8 cellular contexts compared by ENCODE assay signal in genomic region chr5:42991477-42992034, GRCh38. TPM values are rescaled to one million over a fixed set of nuclear protein-coding genes. Genes with fewer than 3 reads are reported as not detected.
DNase-seq lines count a peak whose midpoint lies in the region; ATAC-seq and TF ChIP-seq lines count a peak whose summit lies in the region.

No MANE protein-coding gene starts in this region.

- H3K4me3 ChIP-seq in AG10803 (ENCODE audit: low read length) (peak overlapping the region; percentile 75), right lobe of liver (peak overlapping the region; percentile 26 to 43 (median 35)), upper lobe of right lung (peak overlapping the region; percentile 56)

- TF ChIP-seq CTCF in AG10803 (conservative IDR thresholded peaks at IDR 0.05; ENCODE audit: low read length) (no peak), right lobe of liver (IDR thresholded peaks at IDR 0.05) (no peak), upper lobe of right lung (IDR thresholded peaks at IDR 0.05) (no peak)

- peak overlapping the region; percentile 100 for H3K27ac Mint-ChIP-seq in activated T-helper 2 cell treated with anti-CD3 and anti-CD28 coated beads, Interferon-gamma antibody, Interleukin-2, Interleukin-4, amounts not matched to agents 10 μg/mL and 5 μg/mL and 100 μg/mL, durations not matched to agents 14 hours and 24 hours and 36 hours

- no peaks in the 10 kb centered on the region for H3K36me3 ChIP-seq in right lobe of liver
- H3K36me3 ChIP-seq in upper lobe of right lung = no peaks in the 10 kb centered on the region

- no peaks in the 10 kb centered on the region for H3K9me3 ChIP-seq in right lobe of liver
- no peaks in the 10 kb centered on the region for H3K9me3 ChIP-seq in upper lobe of right lung

- no peaks in the 10 kb centered on the region for H3K27me3 Mint-ChIP-seq in activated T-helper 2 cell treated with anti-CD3 and anti-CD28 coated beads, Interferon-gamma antibody, Interleukin-2, Interleukin-4, amounts not matched to agents 10 μg/mL and 5 μg/mL and 100 μg/mL, durations not matched to agents 14 hours and 24 hours and 36 hours (ENCODE audit: low read depth)

- peaks cover 44% of the 10 kb centered on the region for H3K4me1 Mint-ChIP-seq in activated T-helper 2 cell treated with anti-CD3 and anti-CD28 coated beads, Interferon-gamma antibody, Interleukin-2, Interleukin-4, amounts not matched to agents 10 μg/mL and 5 μg/mL and 100 μg/mL, durations not matched to agents 14 hours and 24 hours and 36 hours (ENCODE audit: low read depth)

- intact Hi-C loops in activated T-helper 2 cell treated with anti-CD3 and anti-CD28 coated beads, Interferon-gamma antibody, Interleukin-2, Interleukin-4, amounts not matched to agents 10 μg/mL and 5 μg/mL and 100 μg/mL, durations not matched to agents 14 hours and 24 hours and 36 hours (cut with micrococcal nuclease) = loop anchor here (1.0 to 5.0 kb wide), 4 partner anchors 116 to 493 kb away; partner anchors contain the start of genes NIM1K and ZNF131
- intact Hi-C loops in right lobe of liver (cut with DNase I) (loop anchor here in 1 of 2 donors (10.0 kb wide), 1 partner anchor 47 kb away; no protein-coding TSS in a partner anchor), upper lobe of right lung (cut with DNase I) (no loop called here)

- H3K27ac ChIP-seq in right lobe of liver (peak overlapping the region; percentile 82 to 94 (median 87)), upper lobe of right lung (peak overlapping the region; percentile 98)

- peaks cover 4% of the 10 kb centered on the region for H3K9me3 Mint-ChIP-seq in activated T-helper 2 cell treated with anti-CD3 and anti-CD28 coated beads, Interferon-gamma antibody, Interleukin-2, Interleukin-4, amounts not matched to agents 10 μg/mL and 5 μg/mL and 100 μg/mL, durations not matched to agents 14 hours and 24 hours and 36 hours

- DNase-seq in AG10803 (ENCODE audit: low read depth) (no peak), right lobe of liver (peak in 1 of 3 donors; percentile 46), upper lobe of right lung (no peak), DMS 273 treated with DMSO at 0.1 percent for 48 hours (lab: John Stamatoyannopoulos, UW) (no peak), NCI-H774 (lab: John Stamatoyannopoulos, UW) (no peak)
- DNase-seq in activated T-helper 2 cell treated with anti-CD3 and anti-CD28 coated beads, Interferon-gamma antibody, Interleukin-2, Interleukin-4, amounts not matched to agents 10 μg/mL and 5 μg/mL and 100 μg/mL, durations not matched to agents 14 hours and 24 hours and 36 hours (ENCODE audit: low spot score) = no peak

- H3K4me1 ChIP-seq in right lobe of liver = no peaks in the 10 kb centered on the region
- H3K4me1 ChIP-seq in upper lobe of right lung = peaks cover 7% of the 10 kb centered on the region

- peaks cover 19% of the 10 kb centered on the region for H3K36me3 Mint-ChIP-seq in activated T-helper 2 cell treated with anti-CD3 and anti-CD28 coated beads, Interferon-gamma antibody, Interleukin-2, Interleukin-4, amounts not matched to agents 10 μg/mL and 5 μg/mL and 100 μg/mL, durations not matched to agents 14 hours and 24 hours and 36 hours (ENCODE audit: low read depth)

- peak; percentile 30 for ATAC-seq in GM19035 (IDR thresholded peaks at IDR 0.05; ENCODE audit: unreplicated experiment)
- ATAC-seq in HG03135 (IDR thresholded peaks at IDR 0.05; ENCODE audit: unreplicated experiment) = peak; percentile 26
- peak in 3 of 4 donors; percentile 2 to 10 (median 5) for ATAC-seq in right lobe of liver
- no peak for ATAC-seq in upper lobe of right lung

- H3K27me3 ChIP-seq in right lobe of liver (peaks cover 5 to 59% of the 10 kb centered on the region in 2 donors), upper lobe of right lung (peaks cover 63% of the 10 kb centered on the region)

- TF ChIP-seq POLR2A in right lobe of liver (IDR thresholded peaks at IDR 0.05) = no peak

- H3K4me3 Mint-ChIP-seq in activated T-helper 2 cell treated with anti-CD3 and anti-CD28 coated beads, Interferon-gamma antibody, Interleukin-2, Interleukin-4, amounts not matched to agents 10 μg/mL and 5 μg/mL and 100 μg/mL, durations not matched to agents 14 hours and 24 hours and 36 hours (ENCODE audit: low read depth) = peak overlapping the region; percentile 100

- 10% methylated on average over 20 of the region's 29 CpGs for WGBS in right lobe of liver (ENCODE audit: insufficient coverage, low coverage, low lambda C conversion rate, missing lambda C conversion rate)

RNA-seq across cellular contexts. Expression of gene ANXA2R, which starts 48.6 kb away (rescaled TPM):
- 2.1 and 2.5 TPM in 2 replicates for total RNA-seq in activated T-helper 2 cell treated with anti-CD3 and anti-CD28 coated beads, Interferon-gamma antibody, Interleukin-2, Interleukin-4, amounts not matched to agents 10 μg/mL and 5 μg/mL and 100 μg/mL, durations not matched to agents 14 hours and 24 hours and 36 hours
- 1 to 10 TPM in 1 of 6 experiments, under 1 TPM in 5; 0.21 to 1.1 (median 0.41) TPM for total RNA-seq in right lobe of liver
- 4.8 TPM for total RNA-seq in upper lobe of right lung
